Comparison of ENCODE assay signal across 8 cellular contexts in genomic region chr2:37323770-37324535, GRCh38. TPM values are rescaled to one million over a fixed set of nuclear protein-coding genes. Genes with fewer than 3 reads are reported as not detected.
DNase-seq lines count a peak whose midpoint lies in the region; FAIRE-seq and TF ChIP-seq lines count a peak whose summit lies in the region.

No MANE protein-coding gene starts in this region.

- no peak overlapping the region for H3K14ac ChIP-seq in H1 (ENCODE audit: insufficient read length)

- POLR2A ChIA-PET in H1 (lab: Charles Lee; ENCODE audit: partially characterized antibody) = interaction anchor here (0.7 to 1.5 kb wide), 7 partner anchors 9 to 601 kb away, joined by 3 to 6 read pairs (median 3); partner anchors contain the start of genes CEBPZ, NDUFAF7 and RMDN2

- H4K5ac ChIP-seq in H1 (ENCODE audit: insufficient read length, low read depth, low read length) (peak overlapping the region; percentile 65), mesendoderm (ENCODE audit: low read length) (no peak overlapping the region)

- H3K36me3 Mint-ChIP-seq in stimulated activated naive CD8-positive, alpha-beta T cell treated with anti-CD3 and anti-CD28 coated beads, Interleukin-15, Interleukin-2, amounts not matched to agents 100 ng/mL and 50 ng/mL, for 24 hours (ENCODE audit: low read depth) = peaks cover 17% of the 10 kb centered on the region

- WGBS in GM23248 (ENCODE audit: low coverage in 1 of 2, low lambda C conversion rate in 2 of 2, missing lambda C conversion rate in 2 of 2), 2 experiments = 1% methylated on average over 20 to 49 of the region's 62 CpGs
- WGBS in H1 (ENCODE audit: extremely low coverage in 1 of 2, insufficient coverage in 1 of 2, insufficient read length in 1 of 2, insufficient replicate concordance in 2 of 2, low coverage in 1 of 2, low lambda C conversion rate in 2 of 2, missing lambda C conversion rate in 1 of 2), 2 experiments = 2% methylated on average over 33 of the region's 62 CpGs; no CpG with 5 or more reads in 1 of the 2 experiments
- no CpG with 5 or more reads among the region's 62 CpGs for WGBS in mesendoderm (ENCODE audit: extremely low coverage, insufficient coverage, low lambda C conversion rate)

- H2AFZ ChIP-seq in GM23248 (peak overlapping the region; percentile 69), H1 (ENCODE audit: low read length) (peak overlapping the region; percentile 54)

- H3K4me3 ChIP-seq in GM23248 (peak overlapping the region; percentile 85), LNCaP clone FGC (ENCODE audit: low read depth, low read length) (peak overlapping the region; percentile 74), H1 (ENCODE audit: extremely low read depth in 1 of 4, insufficient read depth in 2 of 4, low read depth in 3 of 4, low read length in 4 of 4) (peak overlapping the region; percentile 86 to 96 (median 88)), mesendoderm (ENCODE audit: low read length) (peak overlapping the region; percentile 89)

- peak overlapping the region; percentile 79 for H3K18ac ChIP-seq in H1 (ENCODE audit: extremely low read depth, low read length)
- H3K18ac ChIP-seq in mesendoderm (ENCODE audit: low read length) = peak overlapping the region; percentile 98

- peaks cover 12% of the 10 kb centered on the region for H3K23me2 ChIP-seq in H1 (ENCODE audit: low read depth, low read length)

- peak overlapping the region; percentile 44 for H4K91ac ChIP-seq in H1 (replicated peaks; ENCODE audit: insufficient read length, low read length)

- no peak for TF ChIP-seq CTCF in LNCaP clone FGC (IDR thresholded peaks at IDR 0.05; ENCODE audit: control insufficient read depth, extremely low read depth, insufficient read depth)
- TF ChIP-seq CTCF in H1 (IDR thresholded peaks at IDR 0.05; ENCODE audit: control extremely low read depth in 1 of 3, insufficient read depth in 1 of 3, low read depth in 1 of 3, low read length in 3 of 3) = no peak

- H2BK5ac ChIP-seq in H1 (ENCODE audit: low read depth, low read length) = peak overlapping the region; percentile 8
- peak overlapping the region; percentile 77 for H2BK5ac ChIP-seq in mesendoderm (ENCODE audit: low read length)

- TF ChIP-seq POLR2A in H1 (IDR thresholded peaks at IDR 0.05; ENCODE audit: control extremely low read depth in 1 of 2, low read depth in 2 of 2, low read length in 2 of 2) = peak; percentile 30 to 65

- peaks cover 19% of the 10 kb centered on the region for H3K27me3 Mint-ChIP-seq in stimulated activated naive CD8-positive, alpha-beta T cell treated with anti-CD3 and anti-CD28 coated beads, Interleukin-15, Interleukin-2, amounts not matched to agents 100 ng/mL and 50 ng/mL, for 24 hours

- no peak overlapping the region for H2BK20ac ChIP-seq in H1 (ENCODE audit: low read length)

- H3K4me2 ChIP-seq in GM23248 (ENCODE audit: unreplicated experiment) (peak overlapping the region; percentile 87), H1 (ENCODE audit: insufficient read depth in 1 of 2, low read depth in 2 of 2, low read length in 2 of 2) (peak overlapping the region; percentile 90 to 95), mesendoderm (ENCODE audit: low read length) (peak overlapping the region; percentile 89)

- H3K79me2 ChIP-seq in GM23248 (ENCODE audit: insufficient read depth) (peaks cover 53% of the 10 kb centered on the region), H1 (ENCODE audit: control insufficient read depth in 1 of 2, insufficient read depth in 2 of 2, low read length in 2 of 2) (peaks cover 4 to 49% of the 10 kb centered on the region in 2 experiments; a peak in 3 of 4 replicates), mesendoderm (ENCODE audit: control insufficient read depth, insufficient read depth, low read length) (peaks cover 38% of the 10 kb centered on the region)

- peaks cover 37% of the 10 kb centered on the region for H3F3A ChIP-seq in GM23248 (ENCODE audit: insufficient read depth)

- H3K27ac Mint-ChIP-seq in stimulated activated naive CD8-positive, alpha-beta T cell treated with anti-CD3 and anti-CD28 coated beads, Interleukin-15, Interleukin-2, amounts not matched to agents 100 ng/mL and 50 ng/mL, for 24 hours = peak overlapping the region; percentile 98

- CTCF ChIA-PET in H1 (lab: Charles Lee; ENCODE audit: partially characterized antibody) = interaction anchor here (2.6 kb wide), 1 partner anchor 10 kb away, joined by 11 read pairs; no protein-coding TSS in a partner anchor

- H3K9ac ChIP-seq in GM23248 (peak overlapping the region; percentile 90), H1 (replicated peaks in 1 of 4; ENCODE audit: extremely low read depth in 1 of 4, low read depth in 3 of 4, low read length in 3 of 4) (peak overlapping the region; percentile 76 to 88 (median 84)), mesendoderm (ENCODE audit: low read length) (peak overlapping the region; percentile 93)

- peaks cover 53% of the 10 kb centered on the region for H3K4me1 Mint-ChIP-seq in stimulated activated naive CD8-positive, alpha-beta T cell treated with anti-CD3 and anti-CD28 coated beads, Interleukin-15, Interleukin-2, amounts not matched to agents 100 ng/mL and 50 ng/mL, for 24 hours (ENCODE audit: low read depth)

- in situ Hi-C loops in GM23248 (cut with MboI) = no loop called here

- H3K79me1 ChIP-seq in H1 (ENCODE audit: low read depth, low read length) = no peaks in the 10 kb centered on the region
- no peaks in the 10 kb centered on the region for H3K79me1 ChIP-seq in mesendoderm (ENCODE audit: low read length)

- H3K23ac ChIP-seq in H1 (ENCODE audit: insufficient read length) (no peak overlapping the region), mesendoderm (ENCODE audit: low read length) (no peak overlapping the region)

- peak overlapping the region; percentile 70 for H3K56ac ChIP-seq in H1 (replicated peaks; ENCODE audit: insufficient read length, low read depth, low read length)
- H3K56ac ChIP-seq in mesendoderm (ENCODE audit: low read length) = peak overlapping the region; percentile 93

- no peak for FAIRE-seq in H1 (lab: Jason Lieb, UNC)

- H4K20me1 ChIP-seq in GM23248 (ENCODE audit: insufficient read depth) (no peaks in the 10 kb centered on the region), H1 (replicated peaks in 1 of 2; ENCODE audit: control insufficient read depth in 1 of 2, insufficient read depth in 2 of 2, low read length in 2 of 2) (peaks cover 0 to 4% of the 10 kb centered on the region in 2 experiments)

- H3K4ac ChIP-seq in H1 (replicated peaks; ENCODE audit: insufficient read length, low read depth, low read length) = no peak overlapping the region
- peak overlapping the region; percentile 90 for H3K4ac ChIP-seq in mesendoderm (ENCODE audit: low read depth, low read length)

- no peaks in the 10 kb centered on the region for H3K27me3 ChIP-seq in GM23248 (replicated peaks; ENCODE audit: insufficient read depth)
- H3K27me3 ChIP-seq in H1 (replicated peaks in 1 of 4; ENCODE audit: control insufficient read depth in 3 of 4, extremely low read depth in 1 of 4, insufficient read depth in 3 of 4, low read length in 3 of 4) = peaks cover 0 to 15% (median 10%) of the 10 kb centered on the region in 4 experiments; a peak in 5 of 7 replicates
- no peaks in the 10 kb centered on the region for H3K27me3 ChIP-seq in mesendoderm (ENCODE audit: insufficient read depth, low read length, poor library complexity)

- H3K9me3 ChIP-seq in GM23248 (ENCODE audit: low read depth) (no peaks in the 10 kb centered on the region), H1 (ENCODE audit: insufficient read depth in 2 of 2, low read depth in 1 of 2, low read length in 1 of 2) (no peaks in the 10 kb centered on the region)

- DNase-seq in ELF-1 (ENCODE audit: low read depth, low spot score) (peak; percentile 60), GM23248 (peak; percentile 61), LNCaP clone FGC (ENCODE audit: low read depth) (no peak), H1 (ENCODE audit: low read depth in 1 of 2, low spot score in 2 of 2) (peak in 1 of 2 experiments; percentile 67), mesendoderm (peak; percentile 70), AG08395 (ENCODE audit: low spot score) (no peak)
- DNase-seq in activated CD4-positive, alpha-beta T cell treated with anti-CD3 and anti-CD28 coated beads, Interleukin-2, amount 50 U/mL, for 24 hours (ENCODE audit: low read depth in 1 of 2, low spot score in 1 of 2) = peak; percentile 5 to 21

- H2BK120ac ChIP-seq in H1 (replicated peaks; ENCODE audit: low read depth, low read length) (no peak overlapping the region), mesendoderm (ENCODE audit: low read depth, low read length) (peak overlapping the region; percentile 83)

- H3K36me3 ChIP-seq in GM23248 (ENCODE audit: low read depth) = no peaks in the 10 kb centered on the region
- H3K36me3 ChIP-seq in H1 (ENCODE audit: control insufficient read depth in 2 of 4, insufficient read depth in 4 of 4, low read length in 3 of 4) = no peaks in the 10 kb centered on the region; a peak in 2 of 8 replicates
- no peaks in the 10 kb centered on the region for H3K36me3 ChIP-seq in mesendoderm (ENCODE audit: control insufficient read depth, insufficient read depth, low read length)

- H3K4me1 ChIP-seq in GM23248 (ENCODE audit: insufficient read depth) (peaks cover 30% of the 10 kb centered on the region), H1 (replicated peaks in 1 of 4; ENCODE audit: control insufficient read depth in 3 of 4, insufficient read depth in 4 of 4, low read length in 3 of 4) (peaks cover 0 to 5% (median 2%) of the 10 kb centered on the region in 4 experiments; a peak in 4 of 7 replicates), mesendoderm (ENCODE audit: control insufficient read depth, low read depth, low read length) (peaks cover 3% of the 10 kb centered on the region)

- peak overlapping the region; percentile 98 for H3K4me3 Mint-ChIP-seq in stimulated activated naive CD8-positive, alpha-beta T cell treated with anti-CD3 and anti-CD28 coated beads, Interleukin-15, Interleukin-2, amounts not matched to agents 100 ng/mL and 50 ng/mL, for 24 hours

- H3K9me3 Mint-ChIP-seq in stimulated activated naive CD8-positive, alpha-beta T cell treated with anti-CD3 and anti-CD28 coated beads, Interleukin-15, Interleukin-2, amounts not matched to agents 100 ng/mL and 50 ng/mL, for 24 hours = no peaks in the 10 kb centered on the region

- H3K27ac ChIP-seq in GM23248 (peak overlapping the region; percentile 77), H1 (ENCODE audit: low read depth, low read length) (peak overlapping the region; percentile 67), mesendoderm (ENCODE audit: low read depth, low read length) (peak overlapping the region; percentile 98)

- TF ChIP-seq EP300 in H1 (IDR thresholded peaks at IDR 0.05; ENCODE audit: borderline replicate concordance in 1 of 2, low read depth in 2 of 2, low read length in 2 of 2) = no peak

- H4K8ac ChIP-seq in H1 (ENCODE audit: extremely low read depth, insufficient read depth, low read length) (peak overlapping the region; percentile 71), mesendoderm (ENCODE audit: low read depth, low read length) (no peak overlapping the region)

- H2BK12ac ChIP-seq in H1 (ENCODE audit: low read depth, low read length) = no peak overlapping the region

- H3K9me2 ChIP-seq in GM23248 (ENCODE audit: insufficient read depth) = no peaks in the 10 kb centered on the region

- peak overlapping the region; percentile 76; the same call in 1 of the 2 replicates for H2BK15ac ChIP-seq in H1 (ENCODE audit: low read length)
- peak overlapping the region; percentile 23 for H2BK15ac ChIP-seq in mesendoderm (replicated peaks; ENCODE audit: low read depth)

- H2AK5ac ChIP-seq in H1 (ENCODE audit: low read depth, low read length) = no peak overlapping the region
- peak overlapping the region; percentile 17 for H2AK5ac ChIP-seq in mesendoderm (ENCODE audit: low read length)

- TF ChIP-seq RAD21 in H1 (IDR thresholded peaks at IDR 0.05 in 1 of 2, conservative IDR thresholded peaks at IDR 0.05 in 1 of 2; ENCODE audit: low read depth in 2 of 2, low read length in 2 of 2) = no peak

RNA-seq across cellular contexts. Expression of gene PRKD3, which starts 0.7 kb away (rescaled TPM):
- 52.9 and 74.0 TPM in 2 replicates for total RNA-seq in GM23248 (2014; rRNA removed; shearing (Covaris generic))
- polyA plus RNA-seq in GM23248 (2016; fragmentation: Nextera tagmentation; extraction: Ambion mirVana) (16.7 and 19.7 TPM in 2 replicates), H1 (2011; rRNA removed) (10.0 and 12.0 TPM in 2 replicates)
- total RNA-seq in H1 (2021; fragmentation: NEBNext Ultra II Directional; extraction: Animal tissue kit (Norgen Biotek cat#: 25700)) = 55.2 and 63.3 TPM in 2 replicates
- 19.0 TPM for polyA plus RNA-seq in H1 (2011; cell fraction: cytosol; rRNA removed)
- polyA plus RNA-seq in H1 (2011; cell fraction: nucleus; rRNA removed) = 17.9 TPM
- polyA plus RNA-seq in H1 (2012, experiment 1 of 2) = 15.6 to 30.7 TPM (median 21.9 TPM) in 4 replicates
- 2.3 TPM for polyA plus RNA-seq in H1 (2012, experiment 2 of 2)
- 20.4 TPM for polyA plus RNA-seq in H1 (2013, experiment 1 of 2)
- 21.2 TPM for polyA plus RNA-seq in H1 (2013, experiment 2 of 2)
- polyA minus RNA-seq in H1 (2011; rRNA and poly(A)+ RNA removed) = 45.2 and 66.6 TPM in 2 replicates
- polyA minus RNA-seq in H1 (2011; cell fraction: cytosol; rRNA and poly(A)+ RNA removed) = 30.8 TPM
- 93.0 TPM for polyA minus RNA-seq in H1 (2011; cell fraction: nucleus; rRNA and poly(A)+ RNA removed)
- 49.2 TPM for polyA plus RNA-seq in mesendoderm (2013, experiment 1 of 2)
- 47.9 TPM for polyA plus RNA-seq in mesendoderm (2013, experiment 2 of 2)

RNA-seq across cellular contexts. Expression of gene QPCT, which starts 20.5 kb away (rescaled TPM):
- total RNA-seq in GM23248 (2014; rRNA removed; shearing (Covaris generic)) = 37.4 and 37.5 TPM in 2 replicates
- polyA plus RNA-seq in GM23248 (2016; fragmentation: Nextera tagmentation; extraction: Ambion mirVana) (48.5 and 51.4 TPM in 2 replicates), H1 (2011; rRNA removed) (4.3 TPM in 2 replicates)
- 3.9 and 4.0 TPM in 2 replicates for total RNA-seq in H1 (2021; fragmentation: NEBNext Ultra II Directional; extraction: Animal tissue kit (Norgen Biotek cat#: 25700))
- polyA plus RNA-seq in H1 (2011; cell fraction: cytosol; rRNA removed) = 4.5 TPM
- polyA plus RNA-seq in H1 (2011; cell fraction: nucleus; rRNA removed) = 7.4 TPM
- polyA plus RNA-seq in H1 (2012, experiment 1 of 2) = 2.5 to 4.9 TPM (median 3.5 TPM) in 4 replicates
- polyA plus RNA-seq in H1 (2012, experiment 2 of 2) = 0.49 TPM
- 7.3 TPM for polyA plus RNA-seq in H1 (2013, experiment 1 of 2)
- polyA plus RNA-seq in H1 (2013, experiment 2 of 2) = 9.2 TPM
- 9.7 and 12.7 TPM in 2 replicates for polyA minus RNA-seq in H1 (2011; rRNA and poly(A)+ RNA removed)
- polyA minus RNA-seq in H1 (2011; cell fraction: cytosol; rRNA and poly(A)+ RNA removed) = 2.0 TPM
- polyA minus RNA-seq in H1 (2011; cell fraction: nucleus; rRNA and poly(A)+ RNA removed) = 1.5 TPM
- 26.1 TPM for polyA plus RNA-seq in mesendoderm (2013, experiment 1 of 2)
- polyA plus RNA-seq in mesendoderm (2013, experiment 2 of 2) = 24.8 TPM

Comparison
In these comparisons a context has a peak if more than half of its experiments do, and no peak if none do; other contexts are left out.
1. DNase-seq: peak in ELF-1 (single experiment), GM23248 (single experiment), activated CD4-positive, alpha-beta T cell treated with anti-CD3 and anti-CD28 coated beads, Interleukin-2, amount 50 U/mL, for 24 hours (2 of 2) and mesendoderm (single experiment); none in LNCaP clone FGC (single experiment) and AG08395 (single experiment).
2. Peak in every context shown above with its lines, with median percentiles within 50 percentile points of each other: H3K27ac ChIP-seq, H3K4me2 ChIP-seq, H3K4me3 ChIP-seq and H3K9ac ChIP-seq.